In the genomic region with DNA sequence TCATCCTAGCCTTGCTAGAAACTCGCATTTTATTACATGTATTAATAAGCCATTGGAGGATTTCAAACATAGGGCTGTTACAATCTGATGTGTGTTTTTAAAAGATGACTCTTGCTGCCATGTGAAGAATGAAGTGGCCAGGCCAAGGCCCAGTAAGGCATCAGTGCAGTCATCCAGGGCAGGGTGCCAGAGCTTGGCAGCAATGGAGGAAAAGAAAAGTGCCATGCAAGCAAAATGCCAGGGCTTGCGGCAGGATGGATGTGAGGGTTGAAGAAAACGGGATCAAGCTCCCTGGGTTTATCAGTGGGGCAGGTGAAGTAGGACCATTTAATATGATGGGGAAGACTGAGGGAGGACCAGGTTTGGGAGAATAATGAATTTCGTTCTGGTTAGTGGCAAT, we compare ENCODE assay signal across 12 cellular contexts.
"Had no signal": no experiment of that assay in that cellular context is flagged by ENCODE, and none has a peak within 500 bp of the region (broad histone marks: within the 10 kb centered on the region; RNA-seq: fewer than 3 reads in every experiment).

No MANE protein-coding gene starts in this region.

- H3K36me3 ChIP-seq: left lung, suprapubic skin had no signal

- H3K9me3 ChIP-seq: left lung, suprapubic skin had no signal

- ATAC-seq: effector memory CD8-positive, alpha-beta T cell; left lung; natural killer cell treated with Interleukin-12 subunit alpha and Interleukin-12 subunit beta and Interleukin-15 and Interleukin-18, amount 100 ng/mL, for 72 hours; T-helper 17 cell had no signal

- H3K4me3 ChIP-seq: left lung, suprapubic skin had no signal

- H3K4me1 ChIP-seq: left lung, suprapubic skin had no signal

- DNase-seq: activated B cell treated with CpG ODN at 0.5 μM for 24 hours; activated CD4-positive, alpha-beta T cell treated with anti-CD3 and anti-CD28 coated beads for 48 hours; activated CD8-positive, alpha-beta memory T cell treated with anti-CD3 and anti-CD28 coated beads, Interleukin-2, amount 50 U/mL, for 48 hours; activated gamma-delta T cell treated with Interleukin-2 at 50 U/mL for 16 hours; dermis blood vessel endothelial cell; effector memory CD8-positive, alpha-beta T cell; left lung; mesenchymal stem cell; T-helper 17 cell had no signal

- H3K27ac ChIP-seq: left lung, suprapubic skin had no signal

- H3K27me3 ChIP-seq: suprapubic skin had no signal

- FAIRE-seq: islet of Langerhans had no signal
